1 cellular context compared by ENCODE assay signal in genomic region chrX:71283409-71284143, GRCh38.
TF ChIP-seq lines count a peak whose summit lies in the region.

Gene NONO, plus strand, starts transcription at chrX:71283635. Its CDS starts 7,003 bp downstream, at chrX:71290638.

TF ChIP-seq in HepG2, 621 proteins besides CTCF, POLR2A, EP300 and RAD21 (continued from another document and continues in another):
- TF ChIP-seq ZNF574 (CRISPR knock-in tag; IDR thresholded peaks at IDR 0.05) (peak; percentile 50; the same call in 1 of the 2 replicates), ZFX (CRISPR knock-in tag; IDR thresholded peaks at IDR 0.05; ENCODE audit: low read depth) (peak; percentile 83), RAD51 (IDR thresholded peaks at IDR 0.05; ENCODE audit: borderline replicate concordance) (no peak), HNF1B (CRISPR knock-in tag; IDR thresholded peaks at IDR 0.05) (peak; percentile 41; the same call in 1 of the 2 replicates), ZFP36L2 (CRISPR knock-in tag; IDR thresholded peaks at IDR 0.05) (no peak), GTF3A (CRISPR knock-in tag; conservative IDR thresholded peaks at IDR 0.05) (no peak), ZFY (CRISPR knock-in tag; IDR thresholded peaks at IDR 0.05) (peak; percentile 87), GABPB1 (CRISPR knock-in tag; IDR thresholded peaks at IDR 0.05) (peak; percentile 87), SAP130 (CRISPR knock-in tag; IDR thresholded peaks at IDR 0.05; ENCODE audit: low read depth) (peak; percentile 68), SOX5 (CRISPR knock-in tag; IDR thresholded peaks at IDR 0.05; ENCODE audit: borderline replicate concordance) (0 out of 2 replicates have a peak, but pooled peaks have one; percentile 6), MYC (CRISPR knock-in tag; IDR thresholded peaks at IDR 0.05; ENCODE audit: borderline replicate concordance) (peak; percentile 35; the same call in 1 of the 2 replicates), ZFYVE20 (CRISPR knock-in tag; IDR thresholded peaks at IDR 0.05; ENCODE audit: borderline replicate concordance, low read depth) (no peak), UBTF (CRISPR knock-in tag; IDR thresholded peaks at IDR 0.05) (0 out of 2 replicates have a peak, but pooled peaks have one; percentile 18), ATRX (CRISPR knock-in tag; IDR thresholded peaks at IDR 0.05; ENCODE audit: borderline replicate concordance) (no peak), ZNF576 (CRISPR knock-in tag; IDR thresholded peaks at IDR 0.05) (peak; percentile 97), YEATS4 (CRISPR knock-in tag; IDR thresholded peaks at IDR 0.05; ENCODE audit: borderline replicate concordance) (0 out of 2 replicates have a peak, but pooled peaks have one; percentile 36), ZNF749 (CRISPR knock-in tag; IDR thresholded peaks at IDR 0.05; ENCODE audit: borderline replicate concordance) (no peak), DMAP1 (CRISPR knock-in tag; IDR thresholded peaks at IDR 0.05) (peak; percentile 83), ZNF501 (CRISPR knock-in tag; IDR thresholded peaks at IDR 0.05) (peak; percentile 56; the same call in 1 of the 2 replicates), NFKB2 (CRISPR knock-in tag; IDR thresholded peaks at IDR 0.05; ENCODE audit: borderline replicate concordance) (peak; percentile 87; the same call in 1 of the 2 replicates), ZNF670 (CRISPR knock-in tag; IDR thresholded peaks at IDR 0.05; ENCODE audit: borderline replicate concordance) (0 out of 2 replicates have a peak, but pooled peaks have one; percentile 54), SNAI1 (CRISPR knock-in tag; IDR thresholded peaks at IDR 0.05; ENCODE audit: borderline replicate concordance) (no peak), RFXAP (CRISPR knock-in tag; IDR thresholded peaks at IDR 0.05; ENCODE audit: borderline replicate concordance) (peak; percentile 62; the same call in 1 of the 2 replicates), ZFP91 (CRISPR knock-in tag; IDR thresholded peaks at IDR 0.05; ENCODE audit: borderline replicate concordance) (peak; percentile 48; the same call in 1 of the 2 replicates), CSRNP2 (CRISPR knock-in tag; conservative IDR thresholded peaks at IDR 0.05; ENCODE audit: low read depth) (no peak), ZNF800 (CRISPR knock-in tag; IDR thresholded peaks at IDR 0.05) (no peak), MATR3 (CRISPR knock-in tag; IDR thresholded peaks at IDR 0.05) (no peak), CCDC6 (CRISPR knock-in tag; IDR thresholded peaks at IDR 0.05) (peak; percentile 51; the same call in 1 of the 2 replicates), MLXIP (CRISPR knock-in tag; IDR thresholded peaks at IDR 0.05; ENCODE audit: borderline replicate concordance) (0 out of 2 replicates have a peak, but pooled peaks have one; percentile 50), MLLT10 (CRISPR knock-in tag; IDR thresholded peaks at IDR 0.05) (0 out of 2 replicates have a peak, but pooled peaks have one; percentile 20), GATAD1 (CRISPR knock-in tag; IDR thresholded peaks at IDR 0.05) (peak; percentile 40; the same call in 1 of the 2 replicates), CREB3 (CRISPR knock-in tag; IDR thresholded peaks at IDR 0.05) (peak; percentile 31; the same call in 1 of the 2 replicates), PHF21A (CRISPR knock-in tag; IDR thresholded peaks at IDR 0.05) (peak; percentile 51), GMEB2 (CRISPR knock-in tag; IDR thresholded peaks at IDR 0.05; ENCODE audit: low read depth) (no peak), KAT8 (CRISPR knock-in tag; IDR thresholded peaks at IDR 0.05) (no peak), ZNF567 (CRISPR knock-in tag; IDR thresholded peaks at IDR 0.05; ENCODE audit: borderline replicate concordance) (no peak)
